In the genomic region with DNA sequence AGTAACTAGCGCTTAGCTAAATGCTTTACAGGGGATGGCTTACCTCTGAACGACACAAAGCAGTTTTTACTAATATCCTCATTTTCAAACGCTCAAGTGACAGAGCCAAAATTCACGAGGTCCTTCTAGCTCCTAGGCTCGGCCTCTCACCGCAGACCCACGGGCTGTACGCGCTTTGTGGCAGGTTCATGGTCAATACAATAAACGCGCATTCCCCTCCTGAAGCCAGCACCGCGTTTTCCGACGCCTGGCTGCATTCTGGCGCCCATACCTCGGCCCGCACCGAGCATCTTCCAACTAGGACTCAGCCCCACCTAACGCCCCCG, we compare ENCODE assay signal across 8 cellular contexts. TPM values are rescaled to one million over a fixed set of nuclear protein-coding genes. Genes with fewer than 3 reads are reported as not detected.
DNase-seq lines count a peak whose midpoint lies in the region; ATAC-seq and TF ChIP-seq lines count a peak whose summit lies in the region.

No MANE protein-coding gene starts in this region.

- H3K4me1 ChIP-seq in foreskin keratinocyte: peaks cover 3% of the 10 kb centered on the region
- H3K4me1 ChIP-seq in smooth muscle cell (ENCODE audit: low read depth): peaks cover 12% of the 10 kb centered on the region

- DNase-seq in activated naive CD4-positive, alpha-beta T cell treated with anti-CD3 and anti-CD28 coated beads for 36 hours: no peak
- no peak for DNase-seq in activated naive CD4-positive, alpha-beta T cell treated with anti-CD3 and anti-CD28 coated beads, Interleukin-2, amount 50 U/mL, for 16 hours
- no peak for DNase-seq in SK-N-MC (ENCODE audit: low read depth, low spot score)
- DNase-seq in foreskin keratinocyte: no peak
- no peak for DNase-seq in smooth muscle cell (lab: John Stamatoyannopoulos, UW; ENCODE audit: unreplicated experiment)
- DNase-seq in SIG-M5 treated with dmso at 0.1 percent for 504 hours (lab: John Stamatoyannopoulos, UW; ENCODE audit: unreplicated experiment): no peak
- DNase-seq in HCEC 1CT: no peak
- no peak for DNase-seq in iPS-NIHi11 (ENCODE audit: low spot score)

- H3K9me3 Mint-ChIP-seq in activated naive CD4-positive, alpha-beta T cell treated with anti-CD3 and anti-CD28 coated beads for 36 hours: peaks cover 6% of the 10 kb centered on the region

- H3K4me3 ChIP-seq in SK-N-MC (peak overlapping the region; percentile 99), smooth muscle cell (peak overlapping the region; percentile 87)

- ATAC-seq in foreskin keratinocyte: no peak

- no peaks in the 10 kb centered on the region for H3F3A ChIP-seq in smooth muscle cell (ENCODE audit: low read depth)

- H3K27ac Mint-ChIP-seq in activated naive CD4-positive, alpha-beta T cell treated with anti-CD3 and anti-CD28 coated beads for 36 hours: peak overlapping the region; percentile 96

- H3K36me3 Mint-ChIP-seq in activated naive CD4-positive, alpha-beta T cell treated with anti-CD3 and anti-CD28 coated beads for 36 hours (ENCODE audit: low read depth): peaks cover 34% of the 10 kb centered on the region

- CTCF ChIA-PET in activated naive CD4-positive, alpha-beta T cell treated with anti-CD3 and anti-CD28 coated beads for 36 hours (lab: Charles Lee): interaction anchor here (0.7 to 1.5 kb wide), 2 partner anchors 79 to 335 kb away, joined by 4 to 6 read pairs; no protein-coding TSS in a partner anchor

- H3K79me2 ChIP-seq in smooth muscle cell (ENCODE audit: low read depth): no peaks in the 10 kb centered on the region

- no peaks in the 10 kb centered on the region for H3K27me3 Mint-ChIP-seq in activated naive CD4-positive, alpha-beta T cell treated with anti-CD3 and anti-CD28 coated beads for 36 hours (ENCODE audit: low read depth)

- peak overlapping the region; percentile 94 for H3K4me2 ChIP-seq in smooth muscle cell

- H4K20me1 ChIP-seq in smooth muscle cell (ENCODE audit: low read depth): no peaks in the 10 kb centered on the region

- H3K9ac ChIP-seq in SK-N-MC (ENCODE audit: insufficient read length): peak overlapping the region; percentile 89
- H3K9ac ChIP-seq in smooth muscle cell (ENCODE audit: low read depth): peak overlapping the region; percentile 66

- TF ChIP-seq CTCF in foreskin keratinocyte (conservative IDR thresholded peaks at IDR 0.05): no peak
- TF ChIP-seq CTCF in smooth muscle cell (IDR thresholded peaks at IDR 0.05; ENCODE audit: borderline replicate concordance, insufficient read depth, poor library complexity, severe bottlenecking): no peak

- intact Hi-C loops in activated naive CD4-positive, alpha-beta T cell treated with anti-CD3 and anti-CD28 coated beads for 36 hours (cut with micrococcal nuclease): loop anchor here (10.0 kb wide), 1 partner anchor 363 kb away; the partner anchor contains the start of gene ZNF367

- H3K36me3 ChIP-seq in SK-N-MC (ENCODE audit: insufficient read depth, low read length) (peaks cover 40% of the 10 kb centered on the region), smooth muscle cell (ENCODE audit: low read depth) (peaks cover 22% of the 10 kb centered on the region)

- H2AFZ ChIP-seq in smooth muscle cell (ENCODE audit: low read depth): peak overlapping the region; percentile 99

- H3K27ac ChIP-seq in SK-N-MC: no peak overlapping the region
- H3K27ac ChIP-seq in foreskin keratinocyte: peak overlapping the region; percentile 45
- no peak overlapping the region for H3K27ac ChIP-seq in smooth muscle cell (ENCODE audit: low read depth)

- no peaks in the 10 kb centered on the region for H3K9me3 ChIP-seq in SK-N-MC (ENCODE audit: low read depth, low read length)
- no peaks in the 10 kb centered on the region for H3K9me3 ChIP-seq in smooth muscle cell (replicated peaks; ENCODE audit: low read depth)

- 5% methylated on average over 21 of the region's 21 CpGs for WGBS in smooth muscle cell (ENCODE audit: low lambda C conversion rate)

- no peaks in the 10 kb centered on the region for H3K27me3 ChIP-seq in foreskin keratinocyte
- H3K27me3 ChIP-seq in smooth muscle cell (ENCODE audit: low read depth): no peaks in the 10 kb centered on the region

- peak overlapping the region; percentile 100 for H3K4me3 Mint-ChIP-seq in activated naive CD4-positive, alpha-beta T cell treated with anti-CD3 and anti-CD28 coated beads for 36 hours

- peaks cover 33% of the 10 kb centered on the region for H3K4me1 Mint-ChIP-seq in activated naive CD4-positive, alpha-beta T cell treated with anti-CD3 and anti-CD28 coated beads for 36 hours (ENCODE audit: low read depth)

RNA-seq across cellular contexts. Expression of gene ZNF510, which starts 0.4 kb away (rescaled TPM):
- total RNA-seq in activated naive CD4-positive, alpha-beta T cell treated with anti-CD3 and anti-CD28 coated beads for 36 hours: 1 to 10 TPM; 6.0 TPM
- total RNA-seq in foreskin keratinocyte (7.2 and 7.9 TPM in 2 replicates), smooth muscle cell (9.9 and 10.7 TPM in 2 replicates)
- polyA plus RNA-seq in foreskin keratinocyte (1.9 TPM in 2 replicates), smooth muscle cell (2.1 and 2.4 TPM in 2 replicates)
